In genomic region chr6:148831531-148831930, GRCh38 we compare ENCODE assay signal across 16 cellular contexts.
A peak's percentile ranks its signal among the peaks of the same experiment; 100 is the strongest.
DNase-seq lines count a peak whose midpoint lies in the region; ATAC-seq and TF ChIP-seq lines count a peak whose summit lies in the region.
"Had no signal": no experiment of that assay in that cellular context is flagged by ENCODE, and none has a peak within 500 bp of the region (broad histone marks: within the 10 kb centered on the region; RNA-seq: fewer than 3 reads in every experiment).

No MANE protein-coding gene starts in this region.

- no peak overlapping the region for H3K9ac ChIP-seq in adipocyte (ENCODE audit: low read length)

- no peaks in the 10 kb centered on the region for H3K4me1 ChIP-seq in right cardiac atrium (ENCODE audit: control insufficient read depth, insufficient read depth, low read length)
- peaks cover 40% of the 10 kb centered on the region for H3K4me1 ChIP-seq in adipocyte (ENCODE audit: control insufficient read depth, insufficient read depth, low read length)
- H3K4me1 ChIP-seq in ascending aorta: peaks cover 0 to 8% of the 10 kb centered on the region in 2 donors
- no peaks in the 10 kb centered on the region for H3K4me1 ChIP-seq in psoas muscle
- H3K4me1 ChIP-seq: Caco-2, SJCRH30 had no signal

- TF ChIP-seq CTCF in ascending aorta (IDR thresholded peaks at IDR 0.05): no peak
- TF ChIP-seq CTCF in psoas muscle (IDR thresholded peaks at IDR 0.05): no peak

- intact Hi-C loops in right cardiac atrium (cut with DNase I) (no loop called here), left ventricle myocardium superior (cut with micrococcal nuclease) (no loop called here), ascending aorta (cut with DNase I) (no loop called here), psoas muscle (cut with DNase I) (no loop called here)

- no peaks in the 10 kb centered on the region for H3K9me3 ChIP-seq in right cardiac atrium (ENCODE audit: control insufficient read depth, low read length)
- H3K9me3 ChIP-seq in adipocyte (ENCODE audit: control insufficient read depth, low read length): no peaks in the 10 kb centered on the region
- H3K9me3 ChIP-seq in ascending aorta: no peaks in the 10 kb centered on the region
- H3K9me3 ChIP-seq in psoas muscle: no peaks in the 10 kb centered on the region
- H3K9me3 ChIP-seq: Caco-2, SJCRH30, stomach had no signal

- ATAC-seq in right cardiac atrium (peak; percentile 37 to 38), left ventricle myocardium superior (no peak), psoas muscle (no peak)

- WGBS in right cardiac atrium: 61% methylated on average over 5 of the region's 5 CpGs
- WGBS in psoas muscle, 3 donors: 77 to 89% (median 82%) methylated on average over 5 of the region's 5 CpGs

- H3K36me3 ChIP-seq in adipocyte (ENCODE audit: control insufficient read depth, insufficient read depth, low read length, severe bottlenecking) (no peaks in the 10 kb centered on the region), ascending aorta (no peaks in the 10 kb centered on the region), psoas muscle (ENCODE audit: insufficient read depth in 1 of 2, low read depth in 1 of 2) (no peaks in the 10 kb centered on the region)
- H3K36me3 ChIP-seq: SJCRH30, stomach had no signal

- H3K27me3 ChIP-seq in right cardiac atrium (ENCODE audit: control insufficient read depth, insufficient read depth) (no peaks in the 10 kb centered on the region), adipocyte (replicated peaks; ENCODE audit: control insufficient read depth, insufficient read depth, low read length) (no peaks in the 10 kb centered on the region), ascending aorta (no peaks in the 10 kb centered on the region), psoas muscle (ENCODE audit: insufficient read depth in 3 of 3, low read length in 2 of 3) (no peaks in the 10 kb centered on the region)
- H3K27me3 ChIP-seq: SJCRH30, stomach had no signal

- H3K27ac ChIP-seq in right cardiac atrium (ENCODE audit: low read length): no peak overlapping the region
- no peak overlapping the region for H3K27ac ChIP-seq in ascending aorta
- no peak overlapping the region for H3K27ac ChIP-seq in psoas muscle
- H3K27ac ChIP-seq: SJCRH30, stomach had no signal

- DNase-seq in right cardiac atrium (no peak), left ventricle myocardium superior (no peak), adipocyte (ENCODE audit: low read depth) (peak; percentile 65), fibroblast of peridontal ligament (ENCODE audit: extremely low read depth) (peak; percentile 14), ascending aorta (ENCODE audit: low spot score in 2 of 2) (no peak), psoas muscle (no peak), GF-D8 (lab: John Stamatoyannopoulos, UW) (no peak)
- DNase-seq in stimulated activated naive CD4-positive, alpha-beta T cell treated with Interleukin-2 at 50 U/mL for 16 hours (lab: John Stamatoyannopoulos, UW): no peak
- DNase-seq: Caco-2, hippocampal formation, kidney glomerular epithelial cell, NCI-H1694, NCI-H446 treated with DMSO at 0.1 percent for 48 hours, SJCRH30, stomach, T1000 had no signal

- no peak overlapping the region for H3K4me3 ChIP-seq in right cardiac atrium (ENCODE audit: low read length)
- peak overlapping the region; percentile 9 for H3K4me3 ChIP-seq in adipocyte (ENCODE audit: low read length)
- no peak overlapping the region for H3K4me3 ChIP-seq in ascending aorta
- no peak overlapping the region for H3K4me3 ChIP-seq in psoas muscle
- H3K4me3 ChIP-seq: SJCRH30, stomach had no signal

Comparison
In these comparisons a context has a peak if more than half of its experiments do, and no peak if none do; other contexts are left out.
1. ATAC-seq: peak in right cardiac atrium (2 of 2); none in left ventricle myocardium superior (single experiment) and psoas muscle (0 of 4).
2. DNase-seq: peak in adipocyte (single experiment) and fibroblast of peridontal ligament (single experiment); none in right cardiac atrium (0 of 3), left ventricle myocardium superior (single experiment), stimulated activated naive CD4-positive, alpha-beta T cell treated with Interleukin-2 at 50 U/mL for 16 hours (single experiment), ascending aorta (0 of 2), psoas muscle (0 of 2) and GF-D8 (single experiment).